ENCODE assay signal across 1 cellular context in genomic region chr3:138407236-138407907, GRCh38.
TF ChIP-seq lines count a peak whose summit lies in the region.

No MANE protein-coding gene starts in this region.

TF ChIP-seq in GM23338, 12 proteins besides CTCF, POLR2A, EP300 and RAD21:
- TF ChIP-seq STAT1 (IDR thresholded peaks at IDR 0.05; ENCODE audit: unreplicated experiment) = no peak
- TF ChIP-seq ZNF462 (CRISPR knock-in tag; IDR thresholded peaks at IDR 0.05) = no peak
